In genomic region chr22:31569126-31569525, GRCh38 we compare ENCODE assay signal across 24 cellular contexts.
DNase-seq lines count a peak whose midpoint lies in the region; ATAC-seq and TF ChIP-seq lines count a peak whose summit lies in the region.
"Had no signal": no experiment of that assay in that cellular context is flagged by ENCODE, and none has a peak within 500 bp of the region (broad histone marks: within the 10 kb centered on the region; RNA-seq: fewer than 3 reads in every experiment).

No MANE protein-coding gene starts in this region.

- no peak overlapping the region for H2AFZ ChIP-seq in Karpas-422 (ENCODE audit: low read length)

- peak overlapping the region; percentile 15; the same call in 1 of the 2 replicates for H3K27ac ChIP-seq in Karpas-422 (ENCODE audit: low read length)
- H3K27ac ChIP-seq in endodermal cell (ENCODE audit: low read depth, low read length) = no peak overlapping the region
- H3K27ac ChIP-seq: epithelial cell of prostate, lower lobe of right lung, neutrophil, transverse colon, WERI-Rb-1 had no signal

- H3K36me3 Mint-ChIP-seq in activated naive CD4-positive, alpha-beta T cell treated with anti-CD3 and anti-CD28 coated beads, Interleukin-2, amount 50 U/mL, for 24 hours = peaks cover 5% of the 10 kb centered on the region
- H3K36me3 Mint-ChIP-seq in activated T-helper 1 cell treated with anti-CD3 and anti-CD28 coated beads, Interleukin-12 subunit alpha, Interleukin-12 subunit beta, Interleukin-2, Interleukin-4 antibody, amounts not matched to agents 30 ng/mL and 10 ng/mL and 1 ng/mL, durations not matched to agents 14 hours and 24 hours and 36 hours (ENCODE audit: low read depth) = peaks cover 48% of the 10 kb centered on the region
- H3K36me3 Mint-ChIP-seq in stimulated activated memory B cell treated with anti-CD40 and anti-IgM and Interleukin-4, amounts not matched to agents 10 μg/mL and 1 μg/mL and 100 μg/mL, for 72 hours = peaks cover 52% of the 10 kb centered on the region
- H3K36me3 Mint-ChIP-seq in endodermal cell (ENCODE audit: low read depth) = peaks cover 8% of the 10 kb centered on the region

- no peak for ATAC-seq in stimulated activated memory B cell treated with anti-CD40 and anti-IgM and Interleukin-4, amounts not matched to agents 10 μg/mL and 1 μg/mL and 100 μg/mL, for 72 hours
- ATAC-seq: activated T-cell treated with anti-CD3 and anti-CD28 coated beads, Interleukin-2, amount 50 U/mL, for 4 hours; lower lobe of right lung; PC-3; stimulated activated naive CD8-positive, alpha-beta T cell treated with anti-CD3 and anti-CD28 coated beads, Interleukin-15, amount 100 ng/mL, for 72 hours had no signal

- H3K9me2 ChIP-seq in Karpas-422 (replicated peaks; ENCODE audit: insufficient read depth, low read length) = no peaks in the 10 kb centered on the region

- H3K4me3 ChIP-seq in Karpas-422 (ENCODE audit: low read length) (no peak overlapping the region), endodermal cell (ENCODE audit: low read length) (no peak overlapping the region)
- H3K4me3 ChIP-seq: lower lobe of right lung, transverse colon had no signal

- H3K9me3 ChIP-seq in Karpas-422 (ENCODE audit: low read length) (no peaks in the 10 kb centered on the region), endodermal cell (ENCODE audit: control insufficient read depth, low read length) (no peaks in the 10 kb centered on the region)
- H3K9me3 ChIP-seq: lower lobe of right lung, neutrophil, transverse colon had no signal

- no peaks in the 10 kb centered on the region for H4K20me1 ChIP-seq in Karpas-422 (ENCODE audit: insufficient read depth, low read depth, low read length)

- H3K4me2 ChIP-seq in Karpas-422 (ENCODE audit: low read depth, low read length, poor library complexity, severe bottlenecking) = no peak overlapping the region

- WGBS in endodermal cell (ENCODE audit: insufficient coverage in 1 of 2, insufficient read length in 1 of 2), 2 experiments = 97 to 100% methylated on average over 1 of the region's 1 CpG

- H3K4me1 Mint-ChIP-seq in activated naive CD4-positive, alpha-beta T cell treated with anti-CD3 and anti-CD28 coated beads, Interleukin-2, amount 50 U/mL, for 24 hours = peaks cover 5% of the 10 kb centered on the region
- peaks cover 13% of the 10 kb centered on the region for H3K4me1 Mint-ChIP-seq in activated T-helper 1 cell treated with anti-CD3 and anti-CD28 coated beads, Interleukin-12 subunit alpha, Interleukin-12 subunit beta, Interleukin-2, Interleukin-4 antibody, amounts not matched to agents 30 ng/mL and 10 ng/mL and 1 ng/mL, durations not matched to agents 14 hours and 24 hours and 36 hours (ENCODE audit: low read depth)
- peaks cover 13% of the 10 kb centered on the region for H3K4me1 Mint-ChIP-seq in stimulated activated memory B cell treated with anti-CD40 and anti-IgM and Interleukin-4, amounts not matched to agents 10 μg/mL and 1 μg/mL and 100 μg/mL, for 72 hours
- H3K4me1 Mint-ChIP-seq in endodermal cell = peaks cover 2% of the 10 kb centered on the region

- no peaks in the 10 kb centered on the region for H3K27me3 ChIP-seq in Karpas-422 (ENCODE audit: low read length)
- H3K27me3 ChIP-seq in endodermal cell (ENCODE audit: control insufficient read depth, insufficient read depth, low read length, poor library complexity, severe bottlenecking) = no peaks in the 10 kb centered on the region
- H3K27me3 ChIP-seq: neutrophil, transverse colon had no signal

- H3K4me1 ChIP-seq in Karpas-422 (ENCODE audit: low read length) (no peaks in the 10 kb centered on the region), endodermal cell (ENCODE audit: control insufficient read depth, insufficient read depth, low read length) (no peaks in the 10 kb centered on the region)
- H3K4me1 ChIP-seq: lower lobe of right lung, transverse colon had no signal

- in situ Hi-C loops in GM13977 (cut with MboI; ENCODE audit: low pct_unique_long_range_greater_than_20kb, low sequenced_read_pairs, unreplicated experiment) = no loop called here

- peak overlapping the region; percentile 89 for H3K27ac Mint-ChIP-seq in activated naive CD4-positive, alpha-beta T cell treated with anti-CD3 and anti-CD28 coated beads, Interleukin-2, amount 50 U/mL, for 24 hours
- H3K27ac Mint-ChIP-seq in activated T-helper 1 cell treated with anti-CD3 and anti-CD28 coated beads, Interleukin-12 subunit alpha, Interleukin-12 subunit beta, Interleukin-2, Interleukin-4 antibody, amounts not matched to agents 30 ng/mL and 10 ng/mL and 1 ng/mL, durations not matched to agents 14 hours and 24 hours and 36 hours = peak overlapping the region; percentile 56
- H3K27ac Mint-ChIP-seq in stimulated activated memory B cell treated with anti-CD40 and anti-IgM and Interleukin-4, amounts not matched to agents 10 μg/mL and 1 μg/mL and 100 μg/mL, for 72 hours = peak overlapping the region; percentile 30
- H3K27ac Mint-ChIP-seq in endodermal cell = no peak overlapping the region
- H3K27ac Mint-ChIP-seq: activated CD4-positive, alpha-beta memory T cell treated with anti-CD3 and anti-CD28 coated beads, Interleukin-2, amount 10 ng/mL, durations not matched to agents 7 days and 5 days; T-helper 1 cell treated with Interleukin-12 subunit alpha and Interleukin-12 subunit beta and Interleukin-4 antibody, amounts not matched to agents 30 μg/mL and 1 μg/mL, for 36 hours had no signal

- DNase-seq in activated naive CD4-positive, alpha-beta T cell (lab: John Stamatoyannopoulos, UW) = no peak
- DNase-seq in Karpas-422 = no peak
- no peak for DNase-seq in activated T-helper 1 cell treated with anti-CD3 and anti-CD28 coated beads, Interleukin-12 subunit alpha, Interleukin-12 subunit beta, Interleukin-2, Interleukin-4 antibody, amounts not matched to agents 30 ng/mL and 10 ng/mL and 1 ng/mL, durations not matched to agents 14 hours and 24 hours and 36 hours (ENCODE audit: low spot score)
- DNase-seq in GM13977 (ENCODE audit: low spot score) = no peak
- no peak for DNase-seq in endodermal cell
- DNase-seq: activated CD4-positive, alpha-beta memory T cell treated with anti-CD3 and anti-CD28 coated beads, Interleukin-2, amount 10 ng/mL, durations not matched to agents 7 days and 5 days; activated T-cell treated with anti-CD3 and anti-CD28 coated beads, Interleukin-2, amount 50 U/mL, for 4 hours; CD4-positive, CD25-positive, alpha-beta regulatory T cell; dermis blood vessel endothelial cell; foreskin melanocyte; islet precursor cell; lower lobe of right lung; NCI-H774; PC-3; SHP77 treated with DMSO at 0.1 percent for 48 hours; stimulated activated CD4-positive, alpha-beta T cell treated with anti-CD3 and anti-CD28 coated beads, Interleukin-1b, Interleukin-23, amount 100 ng/mL, for 48 hours; stimulated activated naive CD8-positive, alpha-beta T cell treated with anti-CD3 and anti-CD28 coated beads, Interleukin-15, amount 100 ng/mL, for 72 hours; transverse colon; WERI-Rb-1 had no signal

- TF ChIP-seq CTCF in GM13977 (IDR thresholded peaks at IDR 0.05; ENCODE audit: extremely low read depth, insufficient read depth, missing control alignments) (no peak), endodermal cell (conservative IDR thresholded peaks at IDR 0.05) (no peak)

- no peaks in the 10 kb centered on the region for H3K27me3 Mint-ChIP-seq in activated naive CD4-positive, alpha-beta T cell treated with anti-CD3 and anti-CD28 coated beads, Interleukin-2, amount 50 U/mL, for 24 hours
- H3K27me3 Mint-ChIP-seq in activated T-helper 1 cell treated with anti-CD3 and anti-CD28 coated beads, Interleukin-12 subunit alpha, Interleukin-12 subunit beta, Interleukin-2, Interleukin-4 antibody, amounts not matched to agents 30 ng/mL and 10 ng/mL and 1 ng/mL, durations not matched to agents 14 hours and 24 hours and 36 hours (ENCODE audit: insufficient read depth) = no peaks in the 10 kb centered on the region
- no peaks in the 10 kb centered on the region for H3K27me3 Mint-ChIP-seq in stimulated activated memory B cell treated with anti-CD40 and anti-IgM and Interleukin-4, amounts not matched to agents 10 μg/mL and 1 μg/mL and 100 μg/mL, for 72 hours
- no peaks in the 10 kb centered on the region for H3K27me3 Mint-ChIP-seq in endodermal cell (ENCODE audit: insufficient read depth)
- H3K27me3 Mint-ChIP-seq: activated CD4-positive, alpha-beta memory T cell treated with anti-CD3 and anti-CD28 coated beads, Interleukin-2, amount 10 ng/mL, durations not matched to agents 7 days and 5 days; CD4-positive, CD25-positive, alpha-beta regulatory T cell; stimulated activated naive CD8-positive, alpha-beta T cell treated with anti-CD3 and anti-CD28 coated beads, Interleukin-15, amount 100 ng/mL, for 72 hours had no signal

- no peak overlapping the region for H3K4me3 Mint-ChIP-seq in activated naive CD4-positive, alpha-beta T cell treated with anti-CD3 and anti-CD28 coated beads, Interleukin-2, amount 50 U/mL, for 24 hours
- H3K4me3 Mint-ChIP-seq in activated T-helper 1 cell treated with anti-CD3 and anti-CD28 coated beads, Interleukin-12 subunit alpha, Interleukin-12 subunit beta, Interleukin-2, Interleukin-4 antibody, amounts not matched to agents 30 ng/mL and 10 ng/mL and 1 ng/mL, durations not matched to agents 14 hours and 24 hours and 36 hours = no peak overlapping the region
- H3K4me3 Mint-ChIP-seq in stimulated activated memory B cell treated with anti-CD40 and anti-IgM and Interleukin-4, amounts not matched to agents 10 μg/mL and 1 μg/mL and 100 μg/mL, for 72 hours = no peak overlapping the region
- no peak overlapping the region for H3K4me3 Mint-ChIP-seq in endodermal cell
- H3K4me3 Mint-ChIP-seq: activated CD4-positive, alpha-beta memory T cell treated with anti-CD3 and anti-CD28 coated beads, Interleukin-2, amount 10 ng/mL, durations not matched to agents 7 days and 5 days; activated T-cell treated with anti-CD3 and anti-CD28 coated beads, Interleukin-2, amount 50 U/mL, for 4 hours; CD4-positive, CD25-positive, alpha-beta regulatory T cell; stimulated activated naive CD8-positive, alpha-beta T cell treated with anti-CD3 and anti-CD28 coated beads, Interleukin-15, amount 100 ng/mL, for 72 hours; T-helper 1 cell treated with Interleukin-12 subunit alpha and Interleukin-12 subunit beta and Interleukin-4 antibody, amounts not matched to agents 30 μg/mL and 1 μg/mL, for 36 hours had no signal

- H3K36me3 ChIP-seq in Karpas-422 (ENCODE audit: insufficient read depth, low read length) (peaks cover 14% of the 10 kb centered on the region; the same call in 1 of the 2 replicates), endodermal cell (ENCODE audit: control insufficient read depth, insufficient read depth, low read length) (no peaks in the 10 kb centered on the region)
- H3K36me3 ChIP-seq: WERI-Rb-1 had no signal

- intact Hi-C loops in activated T-helper 1 cell treated with anti-CD3 and anti-CD28 coated beads, Interleukin-12 subunit alpha, Interleukin-12 subunit beta, Interleukin-2, Interleukin-4 antibody, amounts not matched to agents 30 ng/mL and 10 ng/mL and 1 ng/mL, durations not matched to agents 14 hours and 24 hours and 36 hours (cut with micrococcal nuclease) = no loop called here

- H3K9ac ChIP-seq in Karpas-422 (ENCODE audit: low read length) = no peak overlapping the region
- no peak overlapping the region for H3K9ac ChIP-seq in endodermal cell (ENCODE audit: extremely low read depth, low read length, poor library complexity, severe bottlenecking)

- no peaks in the 10 kb centered on the region for H3K9me3 Mint-ChIP-seq in activated naive CD4-positive, alpha-beta T cell treated with anti-CD3 and anti-CD28 coated beads, Interleukin-2, amount 50 U/mL, for 24 hours
- H3K9me3 Mint-ChIP-seq in activated T-helper 1 cell treated with anti-CD3 and anti-CD28 coated beads, Interleukin-12 subunit alpha, Interleukin-12 subunit beta, Interleukin-2, Interleukin-4 antibody, amounts not matched to agents 30 ng/mL and 10 ng/mL and 1 ng/mL, durations not matched to agents 14 hours and 24 hours and 36 hours = no peaks in the 10 kb centered on the region
- no peaks in the 10 kb centered on the region for H3K9me3 Mint-ChIP-seq in stimulated activated memory B cell treated with anti-CD40 and anti-IgM and Interleukin-4, amounts not matched to agents 10 μg/mL and 1 μg/mL and 100 μg/mL, for 72 hours
- no peaks in the 10 kb centered on the region for H3K9me3 Mint-ChIP-seq in endodermal cell
- H3K9me3 Mint-ChIP-seq: activated CD4-positive, alpha-beta memory T cell treated with anti-CD3 and anti-CD28 coated beads, Interleukin-2, amount 10 ng/mL, durations not matched to agents 7 days and 5 days; activated T-cell treated with anti-CD3 and anti-CD28 coated beads, Interleukin-2, amount 50 U/mL, for 4 hours; stimulated activated naive CD8-positive, alpha-beta T cell treated with anti-CD3 and anti-CD28 coated beads, Interleukin-15, amount 100 ng/mL, for 72 hours; T-helper 1 cell treated with Interleukin-12 subunit alpha and Interleukin-12 subunit beta and Interleukin-4 antibody, amounts not matched to agents 30 μg/mL and 1 μg/mL, for 36 hours had no signal

- peaks cover 2% of the 10 kb centered on the region; the same call in 1 of the 2 replicates for H3K79me2 ChIP-seq in Karpas-422 (ENCODE audit: low read length)
